Comparison of ENCODE assay signal across 8 cellular contexts in genomic region chr12:96237465-96238077, GRCh38. TPM values are rescaled to one million over a fixed set of nuclear protein-coding genes. Genes with fewer than 3 reads are reported as not detected.
DNase-seq lines count a peak whose midpoint lies in the region; ATAC-seq lines count a peak whose summit lies in the region.

No MANE protein-coding gene starts in this region.

- H3K4me1 ChIP-seq in right cardiac atrium (ENCODE audit: control insufficient read depth, insufficient read depth, low read length): peaks cover 51% of the 10 kb centered on the region
- no peaks in the 10 kb centered on the region for H3K4me1 ChIP-seq in SJCRH30

- peaks cover 43% of the 10 kb centered on the region for H3K36me3 Mint-ChIP-seq in activated naive CD4-positive, alpha-beta T cell treated with anti-CD3 and anti-CD28 coated beads, Interleukin-2, amount 10 ng/mL, durations not matched to agents 7 days and 5 days

- no peaks in the 10 kb centered on the region for H3K27me3 Mint-ChIP-seq in activated naive CD4-positive, alpha-beta T cell treated with anti-CD3 and anti-CD28 coated beads, Interleukin-2, amount 10 ng/mL, durations not matched to agents 7 days and 5 days

- H3K4me1 Mint-ChIP-seq in activated naive CD4-positive, alpha-beta T cell treated with anti-CD3 and anti-CD28 coated beads, Interleukin-2, amount 10 ng/mL, durations not matched to agents 7 days and 5 days: peaks cover 66% of the 10 kb centered on the region

- CTCF ChIA-PET in activated naive CD4-positive, alpha-beta T cell treated with anti-CD3 and anti-CD28 coated beads, Interleukin-2, amount 10 ng/mL, durations not matched to agents 7 days and 5 days (lab: Charles Lee): interaction anchor here (1.0 to 1.5 kb wide), 4 partner anchors 22 to 279 kb away, joined by 3 to 6 read pairs (median 4); partner anchors contain the start of gene CFAP54

- H3K27me3 ChIP-seq in right cardiac atrium (ENCODE audit: control insufficient read depth, insufficient read depth): no peaks in the 10 kb centered on the region
- no peaks in the 10 kb centered on the region for H3K27me3 ChIP-seq in SJCRH30

- intact Hi-C loops in right cardiac atrium (cut with DNase I): loop anchor here in 1 of 4 donors (10.0 kb wide), 1 partner anchor 157 kb away; no protein-coding TSS in a partner anchor

- H3K9me3 Mint-ChIP-seq in activated naive CD4-positive, alpha-beta T cell treated with anti-CD3 and anti-CD28 coated beads, Interleukin-2, amount 10 ng/mL, durations not matched to agents 7 days and 5 days: no peaks in the 10 kb centered on the region

- ATAC-seq in right cardiac atrium (peak; percentile 12 to 40), HG02970 (IDR thresholded peaks at IDR 0.05; ENCODE audit: low FRiP score, unreplicated experiment) (no peak)

- peak overlapping the region; percentile 29 for H3K27ac Mint-ChIP-seq in activated naive CD4-positive, alpha-beta T cell treated with anti-CD3 and anti-CD28 coated beads, Interleukin-2, amount 10 ng/mL, durations not matched to agents 7 days and 5 days

- H3K4me3 Mint-ChIP-seq in activated naive CD4-positive, alpha-beta T cell treated with anti-CD3 and anti-CD28 coated beads, Interleukin-2, amount 10 ng/mL, durations not matched to agents 7 days and 5 days: no peak overlapping the region

- H3K36me3 ChIP-seq in SJCRH30: peaks cover 14% of the 10 kb centered on the region

- 24% methylated on average over 9 of the region's 9 CpGs for WGBS in right cardiac atrium

- H3K27ac ChIP-seq in right cardiac atrium (ENCODE audit: low read length) (peak overlapping the region; percentile 90), SJCRH30 (no peak overlapping the region)

- H3K4me3 ChIP-seq in right cardiac atrium (ENCODE audit: low read length) (no peak overlapping the region), SJCRH30 (no peak overlapping the region)

- DNase-seq in COLO829 (ENCODE audit: low spot score) (peak; percentile 93), SIG-M5 (lab: John Stamatoyannopoulos, UW) (peak; percentile 59), right cardiac atrium (peak; percentile 75 to 84 (median 76)), 8988T (no peak), SJCRH30 (no peak)
- DNase-seq in activated naive CD4-positive, alpha-beta T cell treated with anti-CD3 and anti-CD28 coated beads, Interleukin-2, amount 10 ng/mL, durations not matched to agents 7 days and 5 days: peak; percentile 56
- DNase-seq in stimulated activated CD4-positive, alpha-beta T cell treated with anti-CD3 and anti-CD28 coated beads, TNF-alpha, amount 100 ng/mL, for 4 hours (ENCODE audit: low read depth in 3 of 3): peak in 2 of 3 experiments; percentile 16 to 29

- H3K9me3 ChIP-seq in right cardiac atrium (ENCODE audit: control insufficient read depth, low read length) (no peaks in the 10 kb centered on the region), SJCRH30 (replicated peaks) (no peaks in the 10 kb centered on the region)

RNA-seq across cellular contexts. Expression of gene ELK3, which starts 43.4 kb away (rescaled TPM):
- 10 to 100 TPM; 18.1 to 34.0 (median 23.7) TPM for total RNA-seq in right cardiac atrium
- 11.5 TPM for polyA plus RNA-seq in right cardiac atrium
- 31.8 and 34.0 TPM in 2 replicates for total RNA-seq in SJCRH30 (2014; rRNA removed; shearing (Covaris generic))

Comparison
In these comparisons a context has a peak if more than half of its experiments do, and no peak if none do; other contexts are left out.
1. DNase-seq: peak in COLO829 (single experiment), SIG-M5 (single experiment), activated naive CD4-positive, alpha-beta T cell treated with anti-CD3 and anti-CD28 coated beads, Interleukin-2, amount 10 ng/mL, durations not matched to agents 7 days and 5 days (single experiment), right cardiac atrium (3 of 3) and stimulated activated CD4-positive, alpha-beta T cell treated with anti-CD3 and anti-CD28 coated beads, TNF-alpha, amount 100 ng/mL, for 4 hours (2 of 3); none in 8988T (single experiment) and SJCRH30 (0 of 2).